ENCODE assay signal across 10 cellular contexts in genomic region chr6:140062042-140063041, GRCh38.
DNase-seq lines count a peak whose midpoint lies in the region; ATAC-seq and TF ChIP-seq lines count a peak whose summit lies in the region.
"Had no signal": no experiment of that assay in that cellular context is flagged by ENCODE, and none has a peak within 500 bp of the region (broad histone marks: within the 10 kb centered on the region; RNA-seq: fewer than 3 reads in every experiment).

No MANE protein-coding gene starts in this region.

- intact Hi-C loops in activated T-helper 2 cell treated with anti-CD3 and anti-CD28 coated beads, Interferon-gamma antibody, Interleukin-2, Interleukin-4, amounts not matched to agents 10 μg/mL and 5 μg/mL and 100 μg/mL, durations not matched to agents 14 hours and 24 hours and 36 hours (cut with micrococcal nuclease), result no loop called here

- peaks cover 15 to 18% of the 10 kb centered on the region in 2 donors for H3K4me1 ChIP-seq in thoracic aorta (ENCODE audit: control insufficient read depth in 1 of 2, low read depth in 2 of 2)

- H3K27me3 ChIP-seq in thoracic aorta (replicated peaks; ENCODE audit: insufficient read depth), result no peaks in the 10 kb centered on the region

- no peaks in the 10 kb centered on the region for H3K36me3 Mint-ChIP-seq in activated T-helper 2 cell treated with anti-CD3 and anti-CD28 coated beads, Interferon-gamma antibody, Interleukin-2, Interleukin-4, amounts not matched to agents 10 μg/mL and 5 μg/mL and 100 μg/mL, durations not matched to agents 14 hours and 24 hours and 36 hours (ENCODE audit: low read depth)

- H3K27ac Mint-ChIP-seq in activated T-helper 2 cell treated with anti-CD3 and anti-CD28 coated beads, Interferon-gamma antibody, Interleukin-2, Interleukin-4, amounts not matched to agents 10 μg/mL and 5 μg/mL and 100 μg/mL, durations not matched to agents 14 hours and 24 hours and 36 hours, result no peak overlapping the region
- H3K27ac Mint-ChIP-seq: activated CD4-positive, alpha-beta T cell treated with anti-CD3 and anti-CD28 coated beads, Interleukin-2, amount 10 ng/mL, durations not matched to agents 24 days and 14 days had no signal

- TF ChIP-seq CTCF in thoracic aorta (IDR thresholded peaks at IDR 0.05), result no peak

- ATAC-seq in thoracic aorta (ENCODE audit: insufficient number of reproducible peaks, low FRiP score, low read depth) (no peak), HG03175 (IDR thresholded peaks at IDR 0.05; ENCODE audit: unreplicated experiment) (no peak), HG03378 (IDR thresholded peaks at IDR 0.05; ENCODE audit: unreplicated experiment) (no peak)

- no peak overlapping the region for H3K4me3 Mint-ChIP-seq in activated T-helper 2 cell treated with anti-CD3 and anti-CD28 coated beads, Interferon-gamma antibody, Interleukin-2, Interleukin-4, amounts not matched to agents 10 μg/mL and 5 μg/mL and 100 μg/mL, durations not matched to agents 14 hours and 24 hours and 36 hours (ENCODE audit: low read depth)
- H3K4me3 Mint-ChIP-seq: activated CD4-positive, alpha-beta T cell treated with anti-CD3 and anti-CD28 coated beads, Interleukin-2, amount 10 ng/mL, durations not matched to agents 24 days and 14 days had no signal

- H3K27me3 Mint-ChIP-seq in activated T-helper 2 cell treated with anti-CD3 and anti-CD28 coated beads, Interferon-gamma antibody, Interleukin-2, Interleukin-4, amounts not matched to agents 10 μg/mL and 5 μg/mL and 100 μg/mL, durations not matched to agents 14 hours and 24 hours and 36 hours (ENCODE audit: low read depth), result peaks cover 5% of the 10 kb centered on the region
- H3K27me3 Mint-ChIP-seq: activated CD4-positive, alpha-beta T cell treated with anti-CD3 and anti-CD28 coated beads, Interleukin-2, amount 10 ng/mL, durations not matched to agents 24 days and 14 days had no signal

- H3K36me3 ChIP-seq in thoracic aorta, result no peaks in the 10 kb centered on the region

- H3K27ac ChIP-seq in thoracic aorta, result peak overlapping the region in 1 of 2 donors; percentile 55

- no peaks in the 10 kb centered on the region for H3K4me1 Mint-ChIP-seq in activated T-helper 2 cell treated with anti-CD3 and anti-CD28 coated beads, Interferon-gamma antibody, Interleukin-2, Interleukin-4, amounts not matched to agents 10 μg/mL and 5 μg/mL and 100 μg/mL, durations not matched to agents 14 hours and 24 hours and 36 hours (ENCODE audit: low read depth)
- H3K4me1 Mint-ChIP-seq: activated CD4-positive, alpha-beta T cell treated with anti-CD3 and anti-CD28 coated beads, Interleukin-2, amount 10 ng/mL, durations not matched to agents 24 days and 14 days had no signal

- peak; percentile 96 for DNase-seq in HS-5 (ENCODE audit: low read depth)
- peak; percentile 85 for DNase-seq in amniotic stem cell (lab: John Stamatoyannopoulos, UW)
- DNase-seq in iris pigment epithelial cell (ENCODE audit: low read depth), result peak; percentile 99
- DNase-seq in thoracic aorta (ENCODE audit: low spot score), result peak; percentile 4
- DNase-seq in activated T-helper 2 cell treated with anti-CD3 and anti-CD28 coated beads, Interferon-gamma antibody, Interleukin-2, Interleukin-4, amounts not matched to agents 10 μg/mL and 5 μg/mL and 100 μg/mL, durations not matched to agents 14 hours and 24 hours and 36 hours (ENCODE audit: low spot score), result no peak
- no peak for DNase-seq in activated CD4-positive, alpha-beta T cell treated with anti-CD3 and anti-CD28 coated beads for 4 hours
- DNase-seq: activated CD4-positive, alpha-beta T cell treated with anti-CD3 and anti-CD28 coated beads, Interleukin-2, amount 10 ng/mL, durations not matched to agents 24 days and 14 days; glutamatergic neuron had no signal

- H3K4me3 ChIP-seq in thoracic aorta, result no peak overlapping the region

- no peaks in the 10 kb centered on the region for H3K9me3 Mint-ChIP-seq in activated T-helper 2 cell treated with anti-CD3 and anti-CD28 coated beads, Interferon-gamma antibody, Interleukin-2, Interleukin-4, amounts not matched to agents 10 μg/mL and 5 μg/mL and 100 μg/mL, durations not matched to agents 14 hours and 24 hours and 36 hours
- H3K9me3 Mint-ChIP-seq: activated CD4-positive, alpha-beta T cell treated with anti-CD3 and anti-CD28 coated beads, Interleukin-2, amount 10 ng/mL, durations not matched to agents 24 days and 14 days had no signal

- no peaks in the 10 kb centered on the region for H3K9me3 ChIP-seq in thoracic aorta

Comparison
In these comparisons a context has a peak if more than half of its experiments do, and no peak if none do; other contexts are left out.
1. DNase-seq: peak in HS-5 (single experiment), amniotic stem cell (single experiment), iris pigment epithelial cell (single experiment) and thoracic aorta (single experiment); none in activated T-helper 2 cell treated with anti-CD3 and anti-CD28 coated beads, Interferon-gamma antibody, Interleukin-2, Interleukin-4, amounts not matched to agents 10 μg/mL and 5 μg/mL and 100 μg/mL, durations not matched to agents 14 hours and 24 hours and 36 hours (single experiment) and activated CD4-positive, alpha-beta T cell treated with anti-CD3 and anti-CD28 coated beads for 4 hours (0 of 2).